ENCODE assay signal across 10 cellular contexts in genomic region chr7:2715341-2716231, GRCh38. TPM values are rescaled to one million over a fixed set of nuclear protein-coding genes. Genes with fewer than 3 reads are reported as not detected.
DNase-seq lines count a peak whose midpoint lies in the region; ATAC-seq and TF ChIP-seq lines count a peak whose summit lies in the region.
"Had no signal": no experiment of that assay in that cellular context is flagged by ENCODE, and none has a peak within 500 bp of the region (broad histone marks: within the 10 kb centered on the region; RNA-seq: fewer than 3 reads in every experiment).

No MANE protein-coding gene starts in this region.

- H3K4me1 Mint-ChIP-seq in activated CD4-positive, alpha-beta memory T cell treated with anti-CD3 and anti-CD28 coated beads, Interleukin-2, amount 10 ng/mL, durations not matched to agents 7 days and 5 days: peaks cover 79% of the 10 kb centered on the region

- H3K4me1 ChIP-seq in BLaER1 (peaks cover 100% of the 10 kb centered on the region), KMS-11 (ENCODE audit: low read depth, poor library complexity, severe bottlenecking) (peaks cover 70% of the 10 kb centered on the region)

- H3K27ac Mint-ChIP-seq in activated CD4-positive, alpha-beta memory T cell treated with anti-CD3 and anti-CD28 coated beads, Interleukin-2, amount 10 ng/mL, durations not matched to agents 7 days and 5 days: peak overlapping the region; percentile 69

- no peaks in the 10 kb centered on the region for H3K79me2 ChIP-seq in KMS-11 (ENCODE audit: insufficient read depth, low read depth)

- POLR2A ChIA-PET in activated CD4-positive, alpha-beta memory T cell treated with anti-CD3 and anti-CD28 coated beads, Interleukin-2, amount 10 ng/mL, durations not matched to agents 7 days and 5 days (lab: Charles Lee): interaction anchor here (1.8 to 1.9 kb wide), 2 partner anchors 16 to 42 kb away, joined by 8 read pairs; no protein-coding TSS in a partner anchor

- H3K36me3 Mint-ChIP-seq in activated CD4-positive, alpha-beta memory T cell treated with anti-CD3 and anti-CD28 coated beads, Interleukin-2, amount 10 ng/mL, durations not matched to agents 7 days and 5 days (ENCODE audit: low read depth): peaks cover 5% of the 10 kb centered on the region

- no peaks in the 10 kb centered on the region for H3K9me3 Mint-ChIP-seq in activated CD4-positive, alpha-beta memory T cell treated with anti-CD3 and anti-CD28 coated beads, Interleukin-2, amount 10 ng/mL, durations not matched to agents 7 days and 5 days

- ATAC-seq in HG02798 (IDR thresholded peaks at IDR 0.05; ENCODE audit: poor library complexity, unreplicated experiment) (no peak), GM21723 (IDR thresholded peaks at IDR 0.05; ENCODE audit: unreplicated experiment) (no peak)
- ATAC-seq: gastrocnemius medialis had no signal

- H3K27ac ChIP-seq in BLaER1 (peak overlapping the region; percentile 78), KMS-11 (peak overlapping the region; percentile 90)
- H3K27ac ChIP-seq: gastrocnemius medialis had no signal

- DNase-seq in activated CD4-positive, alpha-beta memory T cell treated with anti-CD3 and anti-CD28 coated beads, Interleukin-2, amount 10 ng/mL, durations not matched to agents 7 days and 5 days: peak; percentile 51
- DNase-seq in hepatic stellate cell (ENCODE audit: low spot score) (peak; percentile 80), NCI-H524 treated with DMSO at 0.1 percent for 48 hours (lab: John Stamatoyannopoulos, UW) (no peak), NCI-H82 (lab: John Stamatoyannopoulos, UW) (no peak)
- DNase-seq: gastrocnemius medialis, NCI-H748 treated with DMSO at 0.1 percent for 48 hours had no signal

- no peaks in the 10 kb centered on the region for H3K9me3 ChIP-seq in BLaER1
- H3K9me3 ChIP-seq: gastrocnemius medialis had no signal

- no peak overlapping the region for H3K4me3 Mint-ChIP-seq in activated CD4-positive, alpha-beta memory T cell treated with anti-CD3 and anti-CD28 coated beads, Interleukin-2, amount 10 ng/mL, durations not matched to agents 7 days and 5 days

- H2AFZ ChIP-seq in KMS-11 (ENCODE audit: low read depth): 0 out of 2 replicates have a peak overlapping the region, but pooled peaks have one; percentile 1

- H3K9ac ChIP-seq in BLaER1 (peak overlapping the region; percentile 67), KMS-11 (peak overlapping the region; percentile 57; the same call in 1 of the 2 replicates)

- CTCF ChIA-PET in activated CD4-positive, alpha-beta memory T cell treated with anti-CD3 and anti-CD28 coated beads, Interleukin-2, amount 10 ng/mL, durations not matched to agents 7 days and 5 days (lab: Charles Lee): interaction anchor here (0.9 to 3.3 kb wide), 5 partner anchors 35 to 264 kb away, joined by 3 to 12 read pairs (median 3); no protein-coding TSS in a partner anchor

- H3K4me3 ChIP-seq in BLaER1 (peak overlapping the region; percentile 52), KMS-11 (IDR thresholded peaks at IDR 0.05; ENCODE audit: insufficient read depth, low read depth, low read length) (no peak overlapping the region)
- H3K4me3 ChIP-seq: gastrocnemius medialis had no signal

- H3K36me3 ChIP-seq in BLaER1 (peaks cover 17% of the 10 kb centered on the region; the same call in 1 of the 2 replicates), KMS-11 (ENCODE audit: insufficient read depth) (no peaks in the 10 kb centered on the region; the same call in 1 of the 2 replicates)
- H3K36me3 ChIP-seq: gastrocnemius medialis had no signal

- no peak for TF ChIP-seq CTCF in KMS-11 (conservative IDR thresholded peaks at IDR 0.05; ENCODE audit: low read depth, low read length)

- H3K27me3 Mint-ChIP-seq in activated CD4-positive, alpha-beta memory T cell treated with anti-CD3 and anti-CD28 coated beads, Interleukin-2, amount 10 ng/mL, durations not matched to agents 7 days and 5 days: peaks cover 5% of the 10 kb centered on the region

- H4K20me1 ChIP-seq in BLaER1: no peaks in the 10 kb centered on the region
- no peaks in the 10 kb centered on the region for H4K20me1 ChIP-seq in KMS-11 (ENCODE audit: insufficient read depth)

- H3K27me3 ChIP-seq in BLaER1 (no peaks in the 10 kb centered on the region), KMS-11 (ENCODE audit: insufficient read depth, low read depth) (no peaks in the 10 kb centered on the region)
- H3K27me3 ChIP-seq: gastrocnemius medialis had no signal

- H3K4me2 ChIP-seq in BLaER1 (peak overlapping the region; percentile 94), KMS-11 (peak overlapping the region; percentile 74)

RNA-seq across cellular contexts. Expression of gene AMZ1, which starts 27.6 kb away (rescaled TPM):
- under 1 TPM; 0.78 to 0.88 TPM for total RNA-seq in activated CD4-positive, alpha-beta memory T cell treated with anti-CD3 and anti-CD28 coated beads, Interleukin-2, amount 10 ng/mL, durations not matched to agents 7 days and 5 days
- total RNA-seq: gastrocnemius medialis had no signal

Comparison
In these comparisons a context has a peak if more than half of its experiments do, and no peak if none do; other contexts are left out.
1. DNase-seq: peak in activated CD4-positive, alpha-beta memory T cell treated with anti-CD3 and anti-CD28 coated beads, Interleukin-2, amount 10 ng/mL, durations not matched to agents 7 days and 5 days (single experiment) and hepatic stellate cell (single experiment); none in NCI-H524 treated with DMSO at 0.1 percent for 48 hours (single experiment) and NCI-H82 (single experiment).